ENCODE assay signal across 10 cellular contexts in the genomic region with DNA sequence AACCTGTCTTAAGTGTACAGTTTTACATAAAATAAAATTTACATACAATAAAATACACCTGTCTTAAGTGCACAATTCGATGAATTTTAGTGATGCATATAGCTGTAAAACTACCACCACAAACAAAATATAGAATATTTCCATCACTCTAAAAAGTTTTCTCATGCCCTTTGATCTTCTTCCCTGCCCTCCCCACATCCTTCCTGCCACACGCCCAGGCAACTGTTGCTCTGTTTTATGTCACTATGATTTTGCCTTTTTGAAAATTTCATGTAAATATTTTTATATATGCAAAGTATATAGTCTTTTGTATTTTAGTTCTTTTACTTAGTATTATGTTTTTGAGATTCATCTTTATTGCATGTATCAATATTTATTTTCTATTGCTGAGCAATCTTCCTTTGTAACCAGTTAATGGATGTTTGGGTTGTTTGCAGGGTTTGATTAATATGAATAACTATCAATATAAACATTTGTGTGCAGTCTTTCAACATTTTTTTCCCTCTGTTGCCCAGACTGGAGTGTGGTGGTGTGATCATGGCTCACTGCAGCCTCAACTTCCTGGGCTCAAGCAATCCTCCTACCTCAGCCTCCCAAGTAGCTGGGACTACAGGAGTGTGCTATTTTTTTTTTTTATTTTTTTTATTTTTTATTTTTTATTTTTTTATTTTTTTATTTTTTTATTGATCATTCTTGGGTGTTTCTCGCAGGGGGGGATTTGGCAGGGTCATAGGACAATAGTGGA. TPM values are rescaled to one million over a fixed set of nuclear protein-coding genes. Genes with fewer than 3 reads are reported as not detected.
DNase-seq lines count a peak whose midpoint lies in the region; ATAC-seq and TF ChIP-seq lines count a peak whose summit lies in the region.
"Had no signal": no experiment of that assay in that cellular context is flagged by ENCODE, and none has a peak within 500 bp of the region (broad histone marks: within the 10 kb centered on the region; RNA-seq: fewer than 3 reads in every experiment).

No MANE protein-coding gene starts in this region.

- no peaks in the 10 kb centered on the region for H3K27me3 Mint-ChIP-seq in WTC11 (ENCODE audit: low read depth)

- no peaks in the 10 kb centered on the region for H3K9me2 ChIP-seq in Loucy (replicated peaks; ENCODE audit: low read depth, low read length)

- H3K4me3 Mint-ChIP-seq in WTC11 = no peak overlapping the region

- no peaks in the 10 kb centered on the region for H3K4me1 Mint-ChIP-seq in WTC11

- CTCF ChIA-PET in WTC11 (lab: Charles Lee) = no interaction called here

- no peak overlapping the region for H3K9ac ChIP-seq in Loucy (ENCODE audit: low read depth, low read length, poor library complexity, severe bottlenecking)

- ATAC-seq in WTC11 = no peak
- peak; percentile 72 to 83 for ATAC-seq in activated naive CD4-positive, alpha-beta T cell treated with anti-CD3 and anti-CD28 coated beads, Interleukin-2, amount 50 U/mL, for 72 hours
- ATAC-seq: left ventricle myocardium superior had no signal

- H2AFZ ChIP-seq in Loucy (ENCODE audit: low read length) = no peak overlapping the region

- H3K4me1 ChIP-seq in Loucy (ENCODE audit: insufficient read depth, low read length, poor library complexity, severe bottlenecking) = peaks cover 17% of the 10 kb centered on the region

- no peak for DNase-seq in WTC11 (ENCODE audit: low spot score)
- DNase-seq in activated naive CD4-positive, alpha-beta T cell treated with anti-CD3 and anti-CD28 coated beads, Interleukin-2, amount 50 U/mL, for 72 hours (ENCODE audit: low spot score in 2 of 2) = no peak
- peak; percentile 49 for DNase-seq in stimulated activated CD8-positive, alpha-beta memory T cell treated with anti-CD3 and anti-CD28 coated beads, Interleukin-4, amount 100 ng/mL, for 48 hours
- no peak for DNase-seq in hepatic stellate cell (ENCODE audit: low spot score)
- DNase-seq in NCI-H748 treated with DMSO at 0.1 percent for 48 hours (lab: John Stamatoyannopoulos, UW) = no peak
- DNase-seq in medulla oblongata (ENCODE audit: extremely low spot score) = no peak
- DNase-seq: left ventricle myocardium superior, posterior cingulate gyrus, WERI-Rb-1 had no signal

- H4K20me1 ChIP-seq in Loucy (ENCODE audit: insufficient read depth, low read length, poor library complexity, severe bottlenecking) = no peaks in the 10 kb centered on the region

- peaks cover 8% of the 10 kb centered on the region; the same call in 1 of the 2 replicates for H3F3A ChIP-seq in Loucy (ENCODE audit: low read depth)

- no peaks in the 10 kb centered on the region for H3K9me3 ChIP-seq in Loucy (ENCODE audit: insufficient read depth, low read depth, low read length)

- H3K27me3 ChIP-seq in Loucy (ENCODE audit: insufficient read depth, low read length, poor library complexity, severe bottlenecking) = no peaks in the 10 kb centered on the region

- peak overlapping the region; percentile 77 for H3K4me2 ChIP-seq in Loucy (ENCODE audit: low read depth, low read length, poor library complexity, severe bottlenecking)

- no peak overlapping the region for H3K27ac Mint-ChIP-seq in WTC11
- H3K27ac Mint-ChIP-seq in activated naive CD4-positive, alpha-beta T cell treated with anti-CD3 and anti-CD28 coated beads, Interleukin-2, amount 50 U/mL, for 72 hours = peak overlapping the region in 1 of 2 donors; percentile 59

- POLR2A ChIA-PET in WTC11 (lab: Charles Lee) = no interaction called here

- TF ChIP-seq CTCF in Loucy (conservative IDR thresholded peaks at IDR 0.05; ENCODE audit: low read length) = no peak
- no peak for TF ChIP-seq CTCF in WTC11 (IDR thresholded peaks at IDR 0.05)

- no peaks in the 10 kb centered on the region for H3K36me3 ChIP-seq in Loucy (ENCODE audit: insufficient read depth, low read length)
- H3K36me3 ChIP-seq: WERI-Rb-1 had no signal

- no peaks in the 10 kb centered on the region for H3K79me2 ChIP-seq in Loucy (ENCODE audit: insufficient read depth, low read length)

- peak overlapping the region; percentile 59 for H3K4me3 ChIP-seq in Loucy (ENCODE audit: low read length, poor library complexity, severe bottlenecking)

- H3K9me3 Mint-ChIP-seq in WTC11 = peaks cover 3% of the 10 kb centered on the region
- no peaks in the 10 kb centered on the region for H3K9me3 Mint-ChIP-seq in activated naive CD4-positive, alpha-beta T cell treated with anti-CD3 and anti-CD28 coated beads, Interleukin-2, amount 50 U/mL, for 72 hours

- no peaks in the 10 kb centered on the region for H3K36me3 Mint-ChIP-seq in WTC11
- H3K36me3 Mint-ChIP-seq in activated naive CD4-positive, alpha-beta T cell treated with anti-CD3 and anti-CD28 coated beads, Interleukin-2, amount 50 U/mL, for 72 hours = peaks cover 3 to 4% of the 10 kb centered on the region in 2 donors

TF ChIP-seq in WTC11, 78 proteins besides CTCF, POLR2A, EP300 and RAD21:
- peak; percentile 72 for TF ChIP-seq HMGA2 (CRISPR knock-in tag; IDR thresholded peaks at IDR 0.05)
- TF ChIP-seq, protein P1, sequence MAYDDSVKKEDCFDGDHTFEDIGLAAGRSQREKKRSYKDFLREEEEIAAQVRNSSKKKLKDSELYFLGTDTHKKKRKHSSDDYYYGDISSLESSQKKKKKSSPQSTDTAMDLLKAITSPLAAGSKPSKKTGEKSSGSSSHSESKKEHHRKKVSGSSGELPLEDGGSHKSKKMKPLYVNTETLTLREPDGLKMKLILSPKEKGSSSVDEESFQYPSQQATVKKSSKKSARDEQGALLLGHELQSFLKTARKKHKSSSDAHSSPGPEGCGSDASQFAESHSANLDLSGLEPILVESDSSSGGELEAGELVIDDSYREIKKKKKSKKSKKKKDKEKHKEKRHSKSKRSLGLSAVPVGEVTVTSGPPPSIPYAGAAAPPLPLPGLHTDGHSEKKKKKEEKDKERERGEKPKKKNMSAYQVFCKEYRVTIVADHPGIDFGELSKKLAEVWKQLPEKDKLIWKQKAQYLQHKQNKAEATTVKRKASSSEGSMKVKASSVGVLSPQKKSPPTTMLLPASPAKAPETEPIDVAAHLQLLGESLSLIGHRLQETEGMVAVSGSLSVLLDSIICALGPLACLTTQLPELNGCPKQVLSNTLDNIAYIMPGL (CRISPR knock-in tag; IDR thresholded peaks at IDR 0.05) = no peak

RNA-seq across cellular contexts. Expression of a gene that starts 23.7 kb away (rescaled TPM):
- total RNA-seq in WTC11 (2021) = 31.0 to 34.9 TPM (median 34.2 TPM) in 3 replicates
- total RNA-seq in activated naive CD4-positive, alpha-beta T cell treated with anti-CD3 and anti-CD28 coated beads, Interleukin-2, amount 50 U/mL, for 72 hours = 10 to 100 TPM; 50.2 to 56.3 TPM
